8 cellular contexts compared by ENCODE assay signal in the genomic region with DNA sequence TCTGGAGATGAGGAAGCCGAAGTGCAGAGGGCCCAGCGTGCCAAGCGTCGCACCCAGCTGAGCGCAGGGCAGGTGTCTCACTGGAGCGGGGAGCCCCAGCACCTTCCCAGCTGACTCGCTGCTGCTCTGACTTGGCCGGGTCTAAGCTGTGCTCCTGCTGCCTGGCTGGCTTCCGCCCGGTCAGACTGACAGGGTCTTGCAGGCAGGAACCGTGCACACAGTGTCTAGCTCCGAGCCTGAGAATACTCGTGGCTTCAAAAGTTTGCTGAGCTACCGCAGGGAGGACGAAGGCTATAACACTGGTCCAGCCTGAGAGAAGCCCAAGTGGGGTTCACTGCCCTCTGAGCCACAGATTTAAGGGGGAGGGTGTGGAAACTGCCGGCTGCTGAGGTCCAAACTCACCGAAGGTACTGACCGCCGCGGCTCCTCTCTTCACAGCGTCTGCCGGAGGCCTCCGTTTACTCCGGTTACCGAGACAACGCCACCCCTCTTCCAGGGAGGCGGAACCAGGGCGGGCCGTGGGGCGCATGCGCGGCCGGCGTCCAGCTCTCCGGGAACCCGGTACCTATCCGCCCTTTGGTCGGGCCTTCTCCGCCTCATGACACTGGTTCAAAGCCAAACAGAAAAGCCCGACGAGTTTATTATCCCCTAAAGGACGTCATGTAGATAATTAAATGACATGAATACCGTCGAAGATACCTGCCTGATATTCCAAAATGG. TPM values are rescaled to one million over a fixed set of nuclear protein-coding genes. Genes with fewer than 3 reads are reported as not detected.
A peak's percentile ranks its signal among the peaks of the same experiment; 100 is the strongest.
DNase-seq lines count a peak whose midpoint lies in the region; ATAC-seq and TF ChIP-seq lines count a peak whose summit lies in the region.

A gene with protein sequence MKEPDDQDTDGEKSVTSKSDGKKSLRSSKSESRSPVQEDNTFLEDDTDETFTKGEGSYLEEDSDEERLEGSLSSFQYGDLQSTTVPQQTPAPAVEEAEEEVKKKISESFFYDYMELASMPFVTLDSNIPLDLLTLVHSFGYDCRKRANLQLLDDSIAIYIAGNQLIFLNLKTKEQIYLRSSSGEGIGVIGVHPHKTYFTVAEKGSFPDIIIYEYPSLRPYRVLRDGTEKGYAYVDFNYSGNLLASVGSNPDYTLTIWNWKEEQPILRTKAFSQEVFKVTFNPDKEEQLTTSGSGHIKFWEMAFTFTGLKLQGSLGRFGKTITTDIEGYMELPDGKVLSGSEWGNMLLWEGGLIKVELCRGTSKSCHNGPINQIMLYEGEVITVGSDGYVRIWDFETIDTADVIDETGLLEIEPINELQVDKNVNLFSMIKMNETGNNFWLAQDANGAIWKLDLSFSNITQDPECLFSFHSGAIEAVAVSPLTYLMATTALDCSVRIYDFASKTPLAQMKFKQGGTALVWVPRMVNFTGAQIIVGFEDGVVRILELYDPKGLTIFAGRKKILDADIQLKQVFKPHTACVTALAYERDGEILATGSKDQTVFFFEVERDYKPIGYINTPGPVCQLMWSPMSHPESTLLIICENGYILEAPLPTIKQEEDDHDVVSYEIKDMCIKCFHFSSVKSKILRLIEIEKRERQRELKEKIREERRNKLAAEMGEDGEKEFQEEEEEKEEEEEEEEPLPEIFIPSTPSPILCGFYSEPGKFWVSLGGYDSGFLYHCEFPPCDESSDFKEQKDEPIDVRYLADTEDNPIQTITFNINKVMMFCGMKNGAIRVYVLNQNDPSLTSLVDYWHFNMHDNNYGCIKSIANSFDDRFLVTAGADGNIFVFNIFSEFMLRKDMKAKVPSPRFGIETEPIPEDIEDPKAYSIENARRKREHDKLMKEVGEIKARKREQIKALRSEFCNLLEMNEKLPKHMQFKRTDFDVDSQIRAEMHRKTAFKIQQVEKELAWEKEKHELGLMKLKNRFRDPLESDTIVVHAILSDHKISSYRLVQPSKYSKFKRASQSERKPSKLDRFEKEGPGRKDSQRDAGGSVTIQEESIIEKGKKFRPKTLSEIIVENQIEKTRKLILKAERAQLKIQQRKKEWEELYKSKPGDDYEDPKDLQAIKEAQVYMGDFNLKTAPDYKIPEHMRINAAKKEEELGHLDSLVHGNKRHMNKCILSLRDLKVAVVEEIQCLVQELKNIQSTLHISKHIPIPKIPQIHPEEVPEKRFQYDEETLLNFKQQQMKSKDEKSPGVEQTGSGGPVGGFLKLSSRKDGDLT (N-terminal part only) (minus strand): TSS at position 443 of the 720 bp plus-strand sequence. CDS start 7,829 bp downstream, outside the sequence.

- intact Hi-C loops in vagina (cut with DNase I): no loop called here

- no peaks in the 10 kb centered on the region for H3K4me1 Mint-ChIP-seq in T-helper 17 cell
- H3K4me1 Mint-ChIP-seq in brain: no peaks in the 10 kb centered on the region

- peaks cover 0 to 2% (median 0%) of the 10 kb centered on the region in 5 experiments for H3K9me3 Mint-ChIP-seq in brain

- H3K36me3 ChIP-seq in vagina: no peaks in the 10 kb centered on the region

- ATAC-seq in T-helper 17 cell: peak; percentile 84

- H3K4me3 ChIP-seq in vagina: peak within 1 kb of the TSS; percentile 36 to 47

- TF ChIP-seq POLR2A in vagina (IDR thresholded peaks at IDR 0.05): no peak

- H3K9me3 ChIP-seq in T-helper 17 cell (ENCODE audit: control insufficient read depth, low read length, poor library complexity, severe bottlenecking): no peaks in the 10 kb centered on the region
- no peaks in the 10 kb centered on the region for H3K9me3 ChIP-seq in vagina

- peak within 1 kb of the TSS; percentile 74 for H3K27ac Mint-ChIP-seq in T-helper 17 cell
- peak within 1 kb of the TSS in 1 of 5 experiments; percentile 27 for H3K27ac Mint-ChIP-seq in brain

- H3K27me3 Mint-ChIP-seq in T-helper 17 cell (no peaks in the 10 kb centered on the region), brain (no peaks in the 10 kb centered on the region)

- H3K4me1 ChIP-seq in vagina: peaks cover 5% of the 10 kb centered on the region

- peak; percentile 65 for DNase-seq in CD1c-positive myeloid dendritic cell (ENCODE audit: extremely low spot score)
- DNase-seq in T-helper 17 cell: peak; percentile 17 to 45 (median 31)
- DNase-seq in iPS DF 4.7 (ENCODE audit: extremely low read depth, low spot score): peak; percentile 53
- peak; percentile 66 for DNase-seq in renal cortical epithelial cell (ENCODE audit: low read depth)
- no peak for DNase-seq in vagina (ENCODE audit: extremely low spot score in 2 of 2)
- DNase-seq in DMS79 treated with DMSO at 0.1 percent for 48 hours (lab: John Stamatoyannopoulos, UW): no peak
- no peak for DNase-seq in NCI-H446 (lab: John Stamatoyannopoulos, UW)

- H3K4me3 Mint-ChIP-seq in T-helper 17 cell (peak within 1 kb of the TSS; percentile 33), brain (peak within 1 kb of the TSS; percentile 37 to 74 (median 68))

- H3K27ac ChIP-seq in vagina: no peak within 1 kb of the TSS

- H3K27me3 ChIP-seq in vagina: no peaks in the 10 kb centered on the region

- H3K36me3 Mint-ChIP-seq in T-helper 17 cell (ENCODE audit: low read depth) (peaks cover 6% of the 10 kb centered on the region), brain (peaks cover 9% of the 10 kb centered on the region)

- TF ChIP-seq CTCF in brain (conservative IDR thresholded peaks at IDR 0.05) (no peak), vagina (IDR thresholded peaks at IDR 0.05) (no peak)

RNA-seq across cellular contexts. Expression of the gene that starts here (rescaled TPM):
- total RNA-seq in T-helper 17 cell: 1 to 10 TPM; 7.5 to 8.6 TPM
- 1.0 TPM for polyA plus RNA-seq in brain (ENCODE audit: insufficient read depth, low read depth, low replicate concordance)
- under 0.01 and 16.4 TPM in 2 replicates for total RNA-seq in renal cortical epithelial cell
- 8.1 TPM for total RNA-seq in vagina

Comparison
In these comparisons a context has a peak if more than half of its experiments do, and no peak if none do; other contexts are left out.
1. DNase-seq: peak in CD1c-positive myeloid dendritic cell (single experiment), T-helper 17 cell (3 of 3), iPS DF 4.7 (single experiment) and renal cortical epithelial cell (single experiment); none in vagina (0 of 2), DMS79 treated with DMSO at 0.1 percent for 48 hours (single experiment) and NCI-H446 (0 of 2).